In the genomic region with DNA sequence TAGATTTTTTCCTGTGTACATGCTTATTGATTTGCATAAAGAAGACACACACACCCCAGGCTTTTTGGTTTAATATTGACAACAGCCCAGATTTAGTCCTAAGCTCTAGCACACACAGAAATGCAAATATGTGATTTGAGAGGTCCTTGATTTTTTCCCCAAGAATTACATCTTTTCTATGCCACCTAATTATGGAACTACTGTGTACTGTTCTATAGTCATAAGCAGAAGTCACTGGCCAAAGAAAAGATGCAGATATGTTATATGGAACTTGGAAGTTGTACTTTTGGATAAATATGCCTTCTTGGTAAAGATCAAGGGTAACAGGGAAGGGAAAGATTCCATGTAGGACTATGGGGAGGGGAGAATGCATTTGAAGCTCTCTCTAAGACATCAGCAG, we compare ENCODE assay signal across 12 cellular contexts.
DNase-seq lines count a peak whose midpoint lies in the region; ATAC-seq lines count a peak whose summit lies in the region.
"Had no signal": no experiment of that assay in that cellular context is flagged by ENCODE, and none has a peak within 500 bp of the region (broad histone marks: within the 10 kb centered on the region; RNA-seq: fewer than 3 reads in every experiment).

No MANE protein-coding gene starts in this region.

- peak overlapping the region; percentile 28 for H3K27ac ChIP-seq in muscle layer of colon (ENCODE audit: low read depth, low read length)
- H3K27ac ChIP-seq: HL-60, suprapubic skin had no signal

- H3K36me3 ChIP-seq in muscle layer of colon (ENCODE audit: insufficient read depth, low read length), result no peaks in the 10 kb centered on the region
- H3K36me3 ChIP-seq: suprapubic skin had no signal

- H3K4me1 ChIP-seq in muscle layer of colon (ENCODE audit: insufficient read depth, low read length), result peaks cover 70% of the 10 kb centered on the region

- no peak overlapping the region for H3K4me3 ChIP-seq in muscle layer of colon (ENCODE audit: low read depth in 1 of 2, low read length in 2 of 2)
- H3K4me3 ChIP-seq: suprapubic skin had no signal

- no peak for DNase-seq in NCI-H2081 treated with DMSO at 0.1 percent for 48 hours (lab: John Stamatoyannopoulos, UW)
- DNase-seq in SHP77 (lab: John Stamatoyannopoulos, UW), result no peak
- no peak for DNase-seq in NCI-H1417 (lab: John Stamatoyannopoulos, UW)
- no peak for DNase-seq in stimulated activated CD4-positive, alpha-beta T cell treated with anti-CD3 and anti-CD28 coated beads, Interleukin-2, amount 100 ng/mL, for 48 hours
- DNase-seq: activated CD4-positive, alpha-beta T cell treated with anti-CD3 and anti-CD28 coated beads for 1 hour; NCI-H146 had no signal

- H3K9ac ChIP-seq in muscle layer of colon (ENCODE audit: low read length), result no peak overlapping the region

- H3K27me3 ChIP-seq in muscle layer of colon (ENCODE audit: control insufficient read depth in 1 of 2, insufficient read depth in 2 of 2, low read length in 2 of 2), result no peaks in the 10 kb centered on the region
- H3K27me3 ChIP-seq: suprapubic skin had no signal

- ATAC-seq in GM18870 (IDR thresholded peaks at IDR 0.05; ENCODE audit: unreplicated experiment) (peak; percentile 29), GM21737 (IDR thresholded peaks at IDR 0.05; ENCODE audit: unreplicated experiment) (peak; percentile 22), HG03378 (IDR thresholded peaks at IDR 0.05; ENCODE audit: unreplicated experiment) (peak; percentile 33)

- no peaks in the 10 kb centered on the region for H3K9me3 ChIP-seq in muscle layer of colon (ENCODE audit: low read length)
- H3K9me3 ChIP-seq: suprapubic skin had no signal
